ENCODE assay signal across 1 cellular context in genomic region chr16:10937068-10937859, GRCh38.
TF ChIP-seq lines count a peak whose summit lies in the region.

No MANE protein-coding gene starts in this region.

TF ChIP-seq in liver, 16 proteins besides CTCF, POLR2A, EP300 and RAD21 (continued from another document):
- TF ChIP-seq REST (IDR thresholded peaks at IDR 0.05) = no peak
